ENCODE assay signal across 10 cellular contexts in genomic region chr15:39213385-39213840, GRCh38.
DNase-seq lines count a peak whose midpoint lies in the region; FAIRE-seq and TF ChIP-seq lines count a peak whose summit lies in the region.
"Had no signal": no experiment of that assay in that cellular context is flagged by ENCODE, and none has a peak within 500 bp of the region (broad histone marks: within the 10 kb centered on the region; RNA-seq: fewer than 3 reads in every experiment).

No MANE protein-coding gene starts in this region.

- H3K27ac ChIP-seq in stomach (peak overlapping the region in 1 of 5 donors; percentile 12), ascending aorta (no peak overlapping the region)

- TF ChIP-seq CTCF in bronchial epithelial cell (IDR thresholded peaks at IDR 0.05; ENCODE audit: insufficient read depth, low read length, severe bottlenecking): no peak
- TF ChIP-seq CTCF in stomach (IDR thresholded peaks at IDR 0.05): no peak
- TF ChIP-seq CTCF in ascending aorta (IDR thresholded peaks at IDR 0.05): no peak

- intact Hi-C loops in stomach (cut with DNase I; ENCODE audit: low total_unique reads) (no loop called here), ascending aorta (cut with DNase I) (no loop called here)

- H3K4me1 ChIP-seq in stomach: peaks cover 0 to 9% (median 3%) of the 10 kb centered on the region in 4 donors
- H3K4me1 ChIP-seq in ascending aorta: no peaks in the 10 kb centered on the region

- 32 to 59% (median 35%) methylated on average over 7 of the region's 7 CpGs for WGBS in stomach, 5 donors

- no peak for TF ChIP-seq POLR2A in stomach (IDR thresholded peaks at IDR 0.05)

- peak; percentile 52 for FAIRE-seq in bronchial epithelial cell (lab: Jason Lieb, UNC)
- FAIRE-seq: GM18507 had no signal

- H3K9me3 ChIP-seq in stomach: peaks cover 0 to 6% (median 0%) of the 10 kb centered on the region in 4 donors
- no peaks in the 10 kb centered on the region for H3K9me3 ChIP-seq in ascending aorta

- H3K27me3 ChIP-seq in bronchial epithelial cell (ENCODE audit: control insufficient read depth, insufficient read depth, low read length) (no peaks in the 10 kb centered on the region), stomach (no peaks in the 10 kb centered on the region), ascending aorta (no peaks in the 10 kb centered on the region)

- DNase-seq in LHCN-M2 (ENCODE audit: low read depth): peak; percentile 66
- DNase-seq in bronchial epithelial cell (ENCODE audit: low read depth): peak; percentile 96
- DNase-seq in iPS-NIHi7 (ENCODE audit: extremely low spot score): peak; percentile 86
- peak; percentile 38 for DNase-seq in stomach
- no peak for DNase-seq in ascending aorta (ENCODE audit: low spot score in 2 of 2)
- DNase-seq in DMS153 (lab: John Stamatoyannopoulos, UW): no peak
- no peak for DNase-seq in GOT3 (lab: John Stamatoyannopoulos, UW)
- DNase-seq in mesenteric fat pad (ENCODE audit: low spot score): no peak
- DNase-seq: activated naive CD4-positive, alpha-beta T cell treated with anti-CD3 and anti-CD28 coated beads for 36 hours had no signal

- H3K36me3 ChIP-seq in bronchial epithelial cell (ENCODE audit: control insufficient read depth, insufficient read depth, low read length) (no peaks in the 10 kb centered on the region), stomach (no peaks in the 10 kb centered on the region), ascending aorta (no peaks in the 10 kb centered on the region)

- TF ChIP-seq EP300 in stomach (IDR thresholded peaks at IDR 0.05): no peak

- no peak overlapping the region for H3K4me3 ChIP-seq in bronchial epithelial cell (ENCODE audit: low read depth, low read length)
- H3K4me3 ChIP-seq in stomach: no peak overlapping the region
- no peak overlapping the region for H3K4me3 ChIP-seq in ascending aorta

Comparison
In these comparisons a context has a peak if more than half of its experiments do, and no peak if none do; other contexts are left out.
1. DNase-seq: peak in LHCN-M2 (single experiment), bronchial epithelial cell (single experiment), iPS-NIHi7 (single experiment) and stomach (single experiment); none in ascending aorta (0 of 2), DMS153 (single experiment), GOT3 (single experiment) and mesenteric fat pad (single experiment).